ENCODE assay signal across 8 cellular contexts in the genomic region with DNA sequence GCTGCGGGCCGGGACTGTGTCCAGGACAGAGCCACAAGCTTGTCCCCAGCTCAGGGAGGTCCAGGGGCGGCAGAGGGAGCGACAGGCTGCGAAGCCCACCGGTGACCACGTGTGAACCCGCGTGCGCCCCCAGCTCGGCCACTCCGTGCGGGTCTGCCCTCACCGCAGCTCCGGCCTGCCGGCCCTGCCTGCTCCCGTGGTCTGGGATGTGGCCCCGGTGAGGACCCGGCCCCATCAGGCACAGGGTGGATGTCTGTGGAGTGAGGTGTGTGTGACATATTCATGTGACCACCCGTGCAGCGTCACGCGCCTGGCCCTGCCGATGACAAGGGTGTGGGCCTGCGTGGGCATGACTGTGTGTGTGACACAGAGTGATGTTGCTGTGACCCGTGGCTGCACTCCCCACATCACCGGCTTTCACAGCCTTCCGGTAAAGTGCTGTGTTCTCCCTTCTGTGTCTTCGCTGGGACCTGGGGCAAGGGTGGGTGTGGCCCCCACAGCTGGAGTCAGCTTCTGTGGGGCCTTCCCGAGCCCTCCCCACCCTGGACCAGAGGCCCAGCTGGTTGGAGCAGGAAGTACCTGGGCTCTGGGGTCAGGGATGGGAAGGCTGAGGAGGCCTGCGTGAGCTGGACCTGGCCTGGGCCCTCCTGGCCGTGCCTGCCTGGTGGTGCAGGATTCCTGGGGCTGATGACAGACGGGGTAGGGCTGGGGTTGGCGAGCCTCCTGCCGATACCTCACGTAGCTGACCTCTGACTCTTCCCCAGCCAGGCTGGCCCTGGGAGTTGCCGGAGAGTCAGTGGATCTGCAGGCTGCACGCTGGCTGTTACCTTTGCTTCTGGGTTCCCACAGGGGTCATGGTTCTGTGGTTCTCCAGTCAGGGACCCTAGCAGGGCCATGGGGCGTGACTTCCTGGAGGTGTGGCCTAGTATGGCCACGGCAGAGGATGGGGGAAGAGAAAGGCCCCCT. TPM values are rescaled to one million over a fixed set of nuclear protein-coding genes. Genes with fewer than 3 reads are reported as not detected.
DNase-seq lines count a peak whose midpoint lies in the region; ATAC-seq, FAIRE-seq and TF ChIP-seq lines count a peak whose summit lies in the region.

No MANE protein-coding gene starts in this region.

- H3K27ac ChIP-seq in WERI-Rb-1 (no peak overlapping the region), keratinocyte (ENCODE audit: control insufficient read depth, insufficient read depth, low read length) (no peak overlapping the region)

- dilution Hi-C loops in keratinocyte (cut with MboI; ENCODE audit: extremely low pct_ligation_motif_present, low sequenced_read_pairs): no loop called here

- ATAC-seq in HG03432 (IDR thresholded peaks at IDR 0.05; ENCODE audit: unreplicated experiment): no peak

- H3K9me3 ChIP-seq in WERI-Rb-1 (ENCODE audit: severe bottlenecking) (no peaks in the 10 kb centered on the region), keratinocyte (ENCODE audit: control insufficient read depth, low read depth, low read length) (no peaks in the 10 kb centered on the region)

- peaks cover 3% of the 10 kb centered on the region for H3K27me3 ChIP-seq in WERI-Rb-1 (ENCODE audit: insufficient read depth, low read depth, severe bottlenecking)
- peaks cover 18% of the 10 kb centered on the region for H3K27me3 ChIP-seq in keratinocyte (ENCODE audit: control insufficient read depth, extremely low read depth, insufficient read depth, low read length)

- peak; percentile 26 for DNase-seq in stimulated activated CD4-positive, alpha-beta T cell treated with anti-CD3 and anti-CD28 coated beads, Interleukin-1b, Interleukin-23, amount 100 ng/mL, for 48 hours
- no peak for DNase-seq in stimulated activated CD4-positive, alpha-beta T cell treated with anti-CD3 and anti-CD28 coated beads, Interleukin-15, amount 100 ng/mL, for 24 hours
- DNase-seq in WERI-Rb-1 (no peak), keratinocyte (ENCODE audit: low read depth, low spot score) (no peak), DMS 273 (lab: John Stamatoyannopoulos, UW; ENCODE audit: unreplicated experiment) (no peak), globus pallidus (ENCODE audit: low spot score) (no peak)
- no peak for DNase-seq in activated CD4-positive, CD25-positive, alpha-beta regulatory T cell (lab: John Stamatoyannopoulos, UW)

- H3K9me1 ChIP-seq in keratinocyte (ENCODE audit: control insufficient read depth, extremely low read depth, insufficient read depth, low read length): no peaks in the 10 kb centered on the region

- no peaks in the 10 kb centered on the region for H3K79me2 ChIP-seq in keratinocyte (ENCODE audit: control insufficient read depth, insufficient read depth, low read length)

- no peaks in the 10 kb centered on the region for H4K20me1 ChIP-seq in keratinocyte (ENCODE audit: control insufficient read depth, extremely low read depth, insufficient read depth, low read length)

- FAIRE-seq in keratinocyte (lab: Jason Lieb, UNC): no peak

- H2AFZ ChIP-seq in keratinocyte (ENCODE audit: control insufficient read depth, low read length): no peak overlapping the region

- H3K9ac ChIP-seq in keratinocyte (ENCODE audit: control insufficient read depth, extremely low read depth, insufficient read depth, low read length): peak overlapping the region; percentile 4

- H3K36me3 ChIP-seq in WERI-Rb-1 (no peaks in the 10 kb centered on the region), keratinocyte (ENCODE audit: control insufficient read depth in 2 of 2, extremely low read depth in 1 of 2, insufficient read depth in 2 of 2, low read length in 2 of 2) (no peaks in the 10 kb centered on the region)

- H3K4me3 ChIP-seq in WERI-Rb-1 (ENCODE audit: low read depth, low read length): peak overlapping the region; percentile 58
- peak overlapping the region in 1 of 3 experiments; percentile 56 for H3K4me3 ChIP-seq in keratinocyte (ENCODE audit: control insufficient read depth in 2 of 3, extremely low read depth in 1 of 3, insufficient read depth in 2 of 3, low read depth in 1 of 3, low read length in 3 of 3)

- peak overlapping the region; percentile 58 for H3K4me2 ChIP-seq in keratinocyte (ENCODE audit: control insufficient read depth, extremely low read depth, insufficient read depth, low read depth, low read length)

- TF ChIP-seq CTCF in WERI-Rb-1 (IDR thresholded peaks at IDR 0.05; ENCODE audit: low read depth, low read length): no peak
- no peak for TF ChIP-seq CTCF in keratinocyte (optimal IDR thresholded peaks at IDR 0.05 in 1 of 3, IDR thresholded peaks at IDR 0.05 in 1 of 3, conservative IDR thresholded peaks at IDR 0.05 in 1 of 3; ENCODE audit: extremely low read depth in 1 of 3, insufficient read depth in 2 of 3, low read length in 3 of 3)

- H3K4me1 ChIP-seq in keratinocyte (ENCODE audit: control insufficient read depth, extremely low read depth, insufficient read depth, low read length): peaks cover 21% of the 10 kb centered on the region

RNA-seq across cellular contexts. Expression of a gene that starts 4.1 kb away (rescaled TPM):
- 0.22 to 0.45 TPM (median 0.32 TPM) in 3 replicates for polyA plus RNA-seq in keratinocyte
- 3.1 TPM for polyA plus RNA-seq in keratinocyte (2011; ENCODE audit: low read depth)
- polyA plus RNA-seq in keratinocyte (2011; cell fraction: cytosol; rRNA removed): 0.27 and 0.56 TPM in 2 replicates
- 0.90 and 0.99 TPM in 2 replicates for polyA plus RNA-seq in keratinocyte (2011; cell fraction: nucleus; rRNA removed)
- polyA plus RNA-seq in keratinocyte (2012; ENCODE audit: low replicate concordance): 0.29 and 19.8 TPM in 2 replicates
- polyA minus RNA-seq in keratinocyte: 0.56 TPM in 1 of 3 replicates, not detected in the others
- not detected for polyA minus RNA-seq in keratinocyte (2011; cell fraction: cytosol; rRNA and poly(A)+ RNA removed)
- polyA minus RNA-seq in keratinocyte (2011; cell fraction: nucleus; rRNA and poly(A)+ RNA removed): 1.2 and 1.8 TPM in 2 replicates

RNA-seq across cellular contexts. Expression of a gene that starts 45.9 kb away (rescaled TPM):
- 6.1 to 8.8 TPM (median 8.0 TPM) in 3 replicates for polyA plus RNA-seq in keratinocyte
- 3.2 TPM for polyA plus RNA-seq in keratinocyte (2011; ENCODE audit: low read depth)
- 3.5 and 10.1 TPM in 2 replicates for polyA plus RNA-seq in keratinocyte (2011; cell fraction: cytosol; rRNA removed)
- 19.2 and 30.8 TPM in 2 replicates for polyA plus RNA-seq in keratinocyte (2011; cell fraction: nucleus; rRNA removed)
- 9.8 and 11.1 TPM in 2 replicates for polyA plus RNA-seq in keratinocyte (2012; ENCODE audit: low replicate concordance)
- polyA minus RNA-seq in keratinocyte: 2.4 to 4.1 TPM (median 3.7 TPM) in 3 replicates
- 8.4 TPM for polyA minus RNA-seq in keratinocyte (2011; cell fraction: cytosol; rRNA and poly(A)+ RNA removed)
- 9.0 and 9.5 TPM in 2 replicates for polyA minus RNA-seq in keratinocyte (2011; cell fraction: nucleus; rRNA and poly(A)+ RNA removed)

RNA-seq across cellular contexts. Expression of a gene that starts 50.1 kb away (rescaled TPM):
- 72.4 to 128 TPM (median 115 TPM) in 3 replicates for polyA plus RNA-seq in keratinocyte
- 39.1 TPM for polyA plus RNA-seq in keratinocyte (2011; ENCODE audit: low read depth)
- 16.3 and 42.4 TPM in 2 replicates for polyA plus RNA-seq in keratinocyte (2011; cell fraction: cytosol; rRNA removed)
- polyA plus RNA-seq in keratinocyte (2011; cell fraction: nucleus; rRNA removed): 502 and 631 TPM in 2 replicates
- 81.1 and 250 TPM in 2 replicates for polyA plus RNA-seq in keratinocyte (2012; ENCODE audit: low replicate concordance)
- polyA minus RNA-seq in keratinocyte: 138 to 307 TPM (median 166 TPM) in 3 replicates
- 279 TPM for polyA minus RNA-seq in keratinocyte (2011; cell fraction: cytosol; rRNA and poly(A)+ RNA removed)
- polyA minus RNA-seq in keratinocyte (2011; cell fraction: nucleus; rRNA and poly(A)+ RNA removed): 641 and 796 TPM in 2 replicates

RNA-seq across cellular contexts. Expression of a gene that starts 56.7 kb away (rescaled TPM):
- polyA plus RNA-seq in keratinocyte: 222 to 711 TPM (median 246 TPM) in 3 replicates
- 26.1 TPM for polyA plus RNA-seq in keratinocyte (2011; ENCODE audit: low read depth)
- 145 and 468 TPM in 2 replicates for polyA plus RNA-seq in keratinocyte (2011; cell fraction: cytosol; rRNA removed)
- polyA plus RNA-seq in keratinocyte (2011; cell fraction: nucleus; rRNA removed): 104 and 161 TPM in 2 replicates
- polyA plus RNA-seq in keratinocyte (2012; ENCODE audit: low replicate concordance): 16.6 and 445 TPM in 2 replicates
- polyA minus RNA-seq in keratinocyte: 93.8 to 242 TPM (median 129 TPM) in 3 replicates
- 327 TPM for polyA minus RNA-seq in keratinocyte (2011; cell fraction: cytosol; rRNA and poly(A)+ RNA removed)
- 62.5 and 82.8 TPM in 2 replicates for polyA minus RNA-seq in keratinocyte (2011; cell fraction: nucleus; rRNA and poly(A)+ RNA removed)
